Comparison of ENCODE assay signal across 1 cellular context in genomic region chr5:139709587-139710369, GRCh38.
TF ChIP-seq lines count a peak whose summit lies in the region.

No MANE protein-coding gene starts in this region.

TF ChIP-seq in K562, 482 proteins besides CTCF, POLR2A, EP300 and RAD21 (continued from another document and continues in another):
- TF ChIP-seq MGA (IDR thresholded peaks at IDR 0.05), result no peak
- TF ChIP-seq FOXA1 (IDR thresholded peaks at IDR 0.05; ENCODE audit: borderline replicate concordance), result no peak
- no peak for TF ChIP-seq TCF15 (CRISPR knock-in tag; IDR thresholded peaks at IDR 0.05)
- no peak for TF ChIP-seq HIVEP1 (CRISPR knock-in tag; IDR thresholded peaks at IDR 0.05)
- TF ChIP-seq SMARCA4 (IDR thresholded peaks at IDR 0.05), result 0 out of 2 replicates have a peak, but pooled peaks have one; percentile 11
- TF ChIP-seq PHF8 (IDR thresholded peaks at IDR 0.05; ENCODE audit: borderline replicate concordance, low read length), result peak; percentile 11; the same call in 1 of the 2 replicates
- no peak for TF ChIP-seq ZNF280B (CRISPR knock-in tag; IDR thresholded peaks at IDR 0.05)
- TF ChIP-seq ETS2 (tag; IDR thresholded peaks at IDR 0.05; ENCODE audit: borderline replicate concordance, poor library complexity, severe bottlenecking), result no peak
- no peak for TF ChIP-seq SAFB2 (IDR thresholded peaks at IDR 0.05; ENCODE audit: borderline replicate concordance, low read depth, low read length, severe bottlenecking)
- peak; percentile 67 for TF ChIP-seq RBFOX2 (IDR thresholded peaks at IDR 0.05; ENCODE audit: low read depth, low read length)
- no peak for TF ChIP-seq BCOR (IDR thresholded peaks at IDR 0.05)
- 0 out of 2 replicates have a peak, but pooled peaks have one; percentile 35 for TF ChIP-seq ZNF282 (CRISPR knock-in tag; IDR thresholded peaks at IDR 0.05)
- no peak for TF ChIP-seq SIX5 (IDR thresholded peaks at IDR 0.05; ENCODE audit: borderline replicate concordance in 1 of 2, insufficient read depth in 1 of 2, low read depth in 1 of 2, low read length in 2 of 2)
- no peak for TF ChIP-seq FOSL1 (tag; conservative IDR thresholded peaks at IDR 0.05)
- TF ChIP-seq NCOA6 (IDR thresholded peaks at IDR 0.05), result no peak
- TF ChIP-seq PKNOX1 (IDR thresholded peaks at IDR 0.05), result no peak
- 0 out of 2 replicates have a peak, but pooled peaks have one; percentile 18 for TF ChIP-seq SUPT5H (IDR thresholded peaks at IDR 0.05)
- 0 out of 2 replicates have a peak, but pooled peaks have one; percentile 59 for TF ChIP-seq NR3C1 (CRISPR knock-in tag; IDR thresholded peaks at IDR 0.05)
- no peak for TF ChIP-seq EP400 (IDR thresholded peaks at IDR 0.05)
- TF ChIP-seq U2AF1 (optimal IDR thresholded peaks at IDR 0.05; ENCODE audit: low read depth, low read length), result no peak
- no peak for TF ChIP-seq FIP1L1 (IDR thresholded peaks at IDR 0.05; ENCODE audit: low read depth, low read length, poor library complexity, severe bottlenecking)
- TF ChIP-seq NFRKB (IDR thresholded peaks at IDR 0.05; ENCODE audit: low read depth), result peak; percentile 18; the same call in 1 of the 2 replicates
- no peak for TF ChIP-seq PTBP1 (IDR thresholded peaks at IDR 0.05; ENCODE audit: low read depth, low read length)
- no peak for TF ChIP-seq RCOR1 (IDR thresholded peaks at IDR 0.05; ENCODE audit: borderline replicate concordance in 1 of 2, low read depth in 2 of 2, low read length in 2 of 2)
- TF ChIP-seq ZBTB17 (CRISPR knock-in tag; IDR thresholded peaks at IDR 0.05), result 0 out of 2 replicates have a peak, but pooled peaks have one; percentile 1
- no peak for TF ChIP-seq ZBTB34 (CRISPR knock-in tag; IDR thresholded peaks at IDR 0.05)
- no peak for TF ChIP-seq MEF2A (IDR thresholded peaks at IDR 0.05; ENCODE audit: control insufficient read depth, low read depth, low read length)
- TF ChIP-seq MEIS2 (IDR thresholded peaks at IDR 0.05; ENCODE audit: partially characterized antibody), result no peak
- no peak for TF ChIP-seq CCAR2 (IDR thresholded peaks at IDR 0.05; ENCODE audit: low read depth, low read length)
- peak in 1 of 2 experiments; percentile 10; a peak in 1 of 4 replicates for TF ChIP-seq MAZ (CRISPR knock-in tag; conservative IDR thresholded peaks at IDR 0.05 in 1 of 2, IDR thresholded peaks at IDR 0.05 in 1 of 2)
- TF ChIP-seq MNT (conservative IDR thresholded peaks at IDR 0.05), result peak in 1 of 2 experiments; percentile 4; a peak in 1 of 4 replicates
- no peak for TF ChIP-seq DLX4 (CRISPR knock-in tag; IDR thresholded peaks at IDR 0.05)
- TF ChIP-seq NCOA1 (IDR thresholded peaks at IDR 0.05; ENCODE audit: low read depth), result peak; percentile 45; the same call in 1 of the 2 replicates
- no peak for TF ChIP-seq TCF7 (IDR thresholded peaks at IDR 0.05; ENCODE audit: borderline replicate concordance)
- TF ChIP-seq SAFB (IDR thresholded peaks at IDR 0.05; ENCODE audit: borderline replicate concordance, low read depth, low read length), result no peak
- peak; percentile 89 for TF ChIP-seq ZNF740 (CRISPR knock-in tag; IDR thresholded peaks at IDR 0.05)
- peak in 1 of 2 experiments; percentile 81; a peak in 2 of 4 replicates for TF ChIP-seq ZNF740 (tag; IDR thresholded peaks at IDR 0.05)
- TF ChIP-seq ZC3H4 (CRISPR knock-in tag; IDR thresholded peaks at IDR 0.05; ENCODE audit: borderline replicate concordance), result peak; percentile 55; the same call in 1 of the 2 replicates
- no peak for TF ChIP-seq MXI1 (IDR thresholded peaks at IDR 0.05; ENCODE audit: low read depth, low read length)
- 0 out of 2 replicates have a peak, but pooled peaks have one; percentile 63 for TF ChIP-seq KDM2B (CRISPR knock-in tag; IDR thresholded peaks at IDR 0.05)
- TF ChIP-seq ZBTB8A (IDR thresholded peaks at IDR 0.05; ENCODE audit: partially characterized antibody), result no peak
- TF ChIP-seq ESRRA (IDR thresholded peaks at IDR 0.05; ENCODE audit: borderline replicate concordance, low read depth), result peak; percentile 5
- TF ChIP-seq USF2 (CRISPR knock-in tag; IDR thresholded peaks at IDR 0.05), result peak; percentile 44; the same call in 1 of the 2 replicates
- 0 out of 2 replicates have a peak, but pooled peaks have one; percentile 34 for TF ChIP-seq KAT7 (CRISPR knock-in tag; IDR thresholded peaks at IDR 0.05; ENCODE audit: borderline replicate concordance)
- peak; percentile 65 for TF ChIP-seq POLR2G (IDR thresholded peaks at IDR 0.05; ENCODE audit: low read depth, low read length)
